Comparison of ENCODE assay signal across 15 cellular contexts in genomic region chr10:103551619-103552602, GRCh38. TPM values are rescaled to one million over a fixed set of nuclear protein-coding genes. Genes with fewer than 3 reads are reported as not detected.
A peak's percentile ranks its signal among the peaks of the same experiment; 100 is the strongest.
DNase-seq lines count a peak whose midpoint lies in the region; ATAC-seq, FAIRE-seq and TF ChIP-seq lines count a peak whose summit lies in the region.
"Had no signal": no experiment of that assay in that cellular context is flagged by ENCODE, and none has a peak within 500 bp of the region (broad histone marks: within the 10 kb centered on the region; RNA-seq: fewer than 3 reads in every experiment).

No MANE protein-coding gene starts in this region.

- H3K4me3 ChIP-seq in kidney (ENCODE audit: low read length in 2 of 2), result no peak overlapping the region
- no peak overlapping the region for H3K4me3 ChIP-seq in mesendoderm (ENCODE audit: low read length)
- H3K4me3 ChIP-seq in OCI-LY7 (ENCODE audit: low read depth, low read length, poor library complexity, severe bottlenecking), result no peak overlapping the region
- no peak overlapping the region for H3K4me3 ChIP-seq in PC-3 (ENCODE audit: low read length)

- no peak overlapping the region for H3K23ac ChIP-seq in mesendoderm (ENCODE audit: low read length)

- H3K27me3 ChIP-seq in mesendoderm (ENCODE audit: insufficient read depth, low read length, poor library complexity) (peaks cover 2% of the 10 kb centered on the region), PC-3 (ENCODE audit: low read length) (no peaks in the 10 kb centered on the region)

- ATAC-seq in PC-3, result no peak

- no peak overlapping the region for H3K4ac ChIP-seq in mesendoderm (ENCODE audit: low read depth, low read length)

- H2AK5ac ChIP-seq in mesendoderm (ENCODE audit: low read length), result no peak overlapping the region

- BruUV-seq in OCI-LY7 (replicated peaks; lab: Mats Ljungman, UMichigan) (no TSS peak), PC-3 (replicated peaks; lab: Mats Ljungman, UMichigan) (no TSS peak)

- no peak overlapping the region for H3K56ac ChIP-seq in mesendoderm (ENCODE audit: low read length)

- no peaks in the 10 kb centered on the region for H3K79me1 ChIP-seq in mesendoderm (ENCODE audit: low read length)

- H2BK120ac ChIP-seq in mesendoderm (ENCODE audit: low read depth, low read length), result no peak overlapping the region

- no peaks in the 10 kb centered on the region for H3K79me2 ChIP-seq in mesendoderm (ENCODE audit: control insufficient read depth, insufficient read depth, low read length)
- H3K79me2 ChIP-seq in OCI-LY7 (ENCODE audit: insufficient read depth, low read depth, low read length), result no peaks in the 10 kb centered on the region
- no peaks in the 10 kb centered on the region for H3K79me2 ChIP-seq in PC-3 (ENCODE audit: low read length)

- CTCF ChIA-PET in OCI-LY7 (lab: Charles Lee; ENCODE audit: unreplicated experiment) (interaction anchor here (0.7 kb wide), 1 partner anchor 10 kb away, joined by 5 read pairs; no protein-coding TSS in a partner anchor), PC-3 (lab: Charles Lee) (no interaction called here)

- H4K20me1 ChIP-seq in OCI-LY7 (ENCODE audit: insufficient read depth, low read length), result no peaks in the 10 kb centered on the region
- no peaks in the 10 kb centered on the region for H4K20me1 ChIP-seq in PC-3 (ENCODE audit: low read length)

- H3K9ac ChIP-seq in kidney (ENCODE audit: low read length in 2 of 2) (no peak overlapping the region), mesendoderm (ENCODE audit: low read length) (no peak overlapping the region), PC-3 (ENCODE audit: low read length) (no peak overlapping the region)

- FAIRE-seq in kidney (lab: Jason Lieb, UNC), result no peak
- FAIRE-seq: islet of Langerhans had no signal

- no CpG with 5 or more reads among the region's 10 CpGs for whole genome bisulfite sequencing in mesendoderm (ENCODE audit: extremely low coverage, insufficient coverage, low lambda C conversion rate)

- no peak overlapping the region for H2BK5ac ChIP-seq in mesendoderm (ENCODE audit: low read length)

- no peak for TF ChIP-seq CTCF in 22Rv1 (IDR thresholded peaks at IDR 0.05)
- TF ChIP-seq CTCF in kidney (IDR thresholded peaks at IDR 0.05; ENCODE audit: borderline replicate concordance, extremely low read depth, insufficient read depth), result no peak
- TF ChIP-seq CTCF in OCI-LY7 (conservative IDR thresholded peaks at IDR 0.05; ENCODE audit: low read length), result no peak
- no peak for TF ChIP-seq CTCF in PC-3 (conservative IDR thresholded peaks at IDR 0.05; ENCODE audit: low read depth, low read length)

- no peak overlapping the region for H3K4me2 ChIP-seq in mesendoderm (ENCODE audit: low read length)
- no peak overlapping the region for H3K4me2 ChIP-seq in OCI-LY7 (ENCODE audit: low read length)
- H3K4me2 ChIP-seq in PC-3 (ENCODE audit: low read length), result no peak overlapping the region

- peaks cover 6 to 12% of the 10 kb centered on the region in 2 donors for H3K4me1 ChIP-seq in kidney (ENCODE audit: control insufficient read depth in 1 of 2, insufficient read depth in 1 of 2, low read depth in 1 of 2, low read length in 2 of 2)
- no peaks in the 10 kb centered on the region for H3K4me1 ChIP-seq in mesendoderm (ENCODE audit: control insufficient read depth, low read depth, low read length)
- H3K4me1 ChIP-seq in OCI-LY7 (ENCODE audit: insufficient read depth, low read length, poor library complexity, severe bottlenecking), result peaks cover 23% of the 10 kb centered on the region
- H3K4me1 ChIP-seq in PC-3 (ENCODE audit: insufficient read depth, low read length), result no peaks in the 10 kb centered on the region; the same call in 1 of the 2 replicates

- H3K27ac ChIP-seq in 22Rv1 (peak overlapping the region; percentile 27; the same call in 1 of the 2 replicates), kidney (ENCODE audit: low read depth in 2 of 2, low read length in 2 of 2) (no peak overlapping the region), mesendoderm (ENCODE audit: low read depth, low read length) (no peak overlapping the region), OCI-LY7 (ENCODE audit: low read depth, low read length, poor library complexity, severe bottlenecking) (no peak overlapping the region), PC-3 (ENCODE audit: low read length) (no peak overlapping the region)
- H3K27ac ChIP-seq: brain microvascular endothelial cell, RWPE1 had no signal

- no peaks in the 10 kb centered on the region for H3K9me2 ChIP-seq in OCI-LY7 (ENCODE audit: insufficient read depth, low read length)
- no peaks in the 10 kb centered on the region for H3K9me2 ChIP-seq in PC-3 (replicated peaks; ENCODE audit: low read length)

- H3F3A ChIP-seq in PC-3 (ENCODE audit: low read length, unreplicated experiment), result no peaks in the 10 kb centered on the region

- POLR2A ChIA-PET in OCI-LY7 (lab: Charles Lee) (interaction anchor here (0.5 kb wide), 1 partner anchor 247 kb away, joined by 3 read pairs; no protein-coding TSS in a partner anchor), PC-3 (lab: Charles Lee; ENCODE audit: unreplicated experiment) (no interaction called here)

- H2AFZ ChIP-seq in OCI-LY7 (ENCODE audit: low read length) (no peak overlapping the region), PC-3 (ENCODE audit: low read length) (no peak overlapping the region)

- intact Hi-C loops in kidney (cut with DNase I) (no loop called here), OCI-LY7 (cut with micrococcal nuclease; ENCODE audit: unreplicated experiment) (no loop called here), PC-3 (cut with micrococcal nuclease) (no loop called here)

- H3K9me3 ChIP-seq in kidney (ENCODE audit: control insufficient read depth in 1 of 2, low read length in 2 of 2) (no peaks in the 10 kb centered on the region), OCI-LY7 (ENCODE audit: low read length) (no peaks in the 10 kb centered on the region), PC-3 (ENCODE audit: low read length) (no peaks in the 10 kb centered on the region)

- DNase-seq in CD1c-positive myeloid dendritic cell (ENCODE audit: extremely low spot score) (peak; percentile 93), SKM-1 treated with dmso at 0.1 percent for 144 hours (lab: John Stamatoyannopoulos, UW; ENCODE audit: unreplicated experiment) (peak; percentile 89), kidney (peak; percentile 59), mesendoderm (no peak), NCI-H1930 (lab: John Stamatoyannopoulos, UW) (no peak), OCI-LY7 (ENCODE audit: low spot score) (no peak), PC-3 (no peak)
- DNase-seq: brain microvascular endothelial cell; DMS79; NCI-H1048; NCI-H748 treated with DMSO at 0.1 percent for 48 hours; stimulated activated CD4-positive, alpha-beta T cell treated with anti-CD3 and anti-CD28 coated beads, Interleukin-4, amount 100 ng/mL, for 1 hour had no signal

- no peak overlapping the region for H4K5ac ChIP-seq in mesendoderm (ENCODE audit: low read length)

- H3K36me3 ChIP-seq in kidney (ENCODE audit: control insufficient read depth in 1 of 2, insufficient read depth in 2 of 2, low read length in 2 of 2) (no peaks in the 10 kb centered on the region), mesendoderm (ENCODE audit: control insufficient read depth, insufficient read depth, low read length) (no peaks in the 10 kb centered on the region), OCI-LY7 (ENCODE audit: insufficient read depth, low read length) (no peaks in the 10 kb centered on the region), PC-3 (ENCODE audit: low read depth, low read length) (no peaks in the 10 kb centered on the region)
- H3K36me3 ChIP-seq: brain microvascular endothelial cell had no signal

- no peak overlapping the region for H4K8ac ChIP-seq in mesendoderm (ENCODE audit: low read depth, low read length)

- H2BK15ac ChIP-seq in mesendoderm (replicated peaks; ENCODE audit: low read depth), result no peak overlapping the region

- H3K18ac ChIP-seq in mesendoderm (ENCODE audit: low read length), result no peak overlapping the region

RNA-seq across cellular contexts. Expression of gene NEURL1, which starts 58.4 kb away (rescaled TPM):
- total RNA-seq in kidney, result 1.2 TPM
- 1.2 TPM for polyA plus RNA-seq in kidney (ENCODE audit: insufficient read depth, low read depth, low replicate concordance)
- polyA plus RNA-seq in mesendoderm (2013, experiment 1 of 2), result 0.20 TPM
- 0.20 TPM for polyA plus RNA-seq in mesendoderm (2013, experiment 2 of 2)
- total RNA-seq in OCI-LY7 (2014; rRNA removed; shearing (Covaris generic)), result 0.46 and 0.47 TPM in 2 replicates
- not detected in 2 replicates for total RNA-seq in OCI-LY7 (2022)
- total RNA-seq in PC-3 (2014; rRNA removed), result 1.7 and 3.5 TPM in 2 replicates

Comparison
In these comparisons a context has a peak if more than half of its experiments do, and no peak if none do; other contexts are left out.
1. DNase-seq: peak in CD1c-positive myeloid dendritic cell (single experiment), SKM-1 treated with dmso at 0.1 percent for 144 hours (single experiment) and kidney (single experiment); none in mesendoderm (single experiment), NCI-H1930 (0 of 2), OCI-LY7 (single experiment) and PC-3 (single experiment).